Comparison of ENCODE assay signal across 27 cellular contexts in the genomic region with DNA sequence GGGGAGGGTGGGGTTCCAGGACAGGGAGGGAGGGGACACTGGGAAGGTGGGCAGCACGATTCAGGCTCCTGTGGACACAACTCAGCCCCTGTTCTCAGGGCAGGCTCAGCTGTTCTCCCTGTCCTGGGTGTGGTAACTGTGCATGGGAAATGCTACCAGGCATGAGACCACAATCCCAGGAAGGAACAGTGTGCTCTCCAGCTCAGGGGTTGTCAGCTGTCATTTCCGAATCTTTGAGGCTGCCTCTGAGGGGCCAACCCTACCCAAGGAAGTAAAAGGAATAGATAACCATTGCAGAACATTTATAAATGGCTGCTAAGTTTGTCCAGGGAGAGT. TPM values are rescaled to one million over a fixed set of nuclear protein-coding genes. Genes with fewer than 3 reads are reported as not detected.
DNase-seq lines count a peak whose midpoint lies in the region; ATAC-seq and TF ChIP-seq lines count a peak whose summit lies in the region.
"Had no signal": no experiment of that assay in that cellular context is flagged by ENCODE, and none has a peak within 500 bp of the region (broad histone marks: within the 10 kb centered on the region; RNA-seq: fewer than 3 reads in every experiment).

No MANE protein-coding gene starts in this region.

- TF ChIP-seq CTCF in IMR-90 (conservative IDR thresholded peaks at IDR 0.05; ENCODE audit: low read depth, low read length) (no peak), WTC11 (IDR thresholded peaks at IDR 0.05) (no peak)

- H3K27ac Mint-ChIP-seq in WTC11: no peak overlapping the region
- no peak overlapping the region for H3K27ac Mint-ChIP-seq in activated T-cell treated with anti-CD3 and anti-CD28 coated beads, Interleukin-2, amount 50 U/mL, for 72 hours
- H3K27ac Mint-ChIP-seq: activated CD8-positive, alpha-beta T cell treated with anti-CD3 and anti-CD28 coated beads, Interleukin-2, amount 10 ng/mL, durations not matched to agents 7 days and 5 days; activated naive CD8-positive, alpha-beta T cell treated with anti-CD3 and anti-CD28 coated beads, Interleukin-2, amount 10 ng/mL, durations not matched to agents 7 days and 5 days; naive thymus-derived CD8-positive, alpha-beta T cell; stimulated activated naive B cell treated with anti-CD40 and anti-IgM and Interleukin-4, amounts not matched to agents 10 μg/mL and 1 μg/mL and 100 μg/mL, for 72 hours had no signal

- DNase-seq in IMR-90 (no peak), WTC11 (ENCODE audit: low spot score) (no peak), myocyte (ENCODE audit: low read depth) (peak; percentile 96), NCI-H526 treated with DMSO at 0.1 percent for 48 hours (lab: John Stamatoyannopoulos, UW) (no peak), SW 1271 (lab: John Stamatoyannopoulos, UW) (no peak)
- DNase-seq in activated T-cell treated with anti-CD3 and anti-CD28 coated beads, Interleukin-2, amount 50 U/mL, for 72 hours: no peak
- DNase-seq in stimulated activated CD4-positive, alpha-beta T cell treated with anti-CD3 and anti-CD28 coated beads, Interleukin-1b, Interleukin-23, amount 100 ng/mL, for 48 hours: no peak
- DNase-seq: activated CD8-positive, alpha-beta T cell treated with anti-CD3 and anti-CD28 coated beads, Interleukin-2, amount 10 ng/mL, durations not matched to agents 7 days and 5 days; activated effector memory CD4-positive, alpha-beta T cell treated with Interleukin-2 at 50 U/mL for 16 hours; activated naive CD8-positive, alpha-beta T cell treated with anti-CD3 and anti-CD28 coated beads, Interleukin-2, amount 10 ng/mL, durations not matched to agents 7 days and 5 days; C1 segment of cervical spinal cord; Caco-2; esophagus squamous epithelium; GDM1; Karpas-422; left cardiac atrium; naive thymus-derived CD8-positive, alpha-beta T cell; NCI-H146; retina; stimulated activated CD4-positive, alpha-beta T cell treated with anti-CD3 and anti-CD28 coated beads, Interleukin-4, amount 100 ng/mL, for 24 hours; stimulated activated naive B cell treated with anti-CD40 and anti-IgM and Interleukin-4, amounts not matched to agents 10 μg/mL and 1 μg/mL and 100 μg/mL, for 72 hours; T-helper 2 cell had no signal

- peaks cover 9 to 27% (median 21%) of the 10 kb centered on the region in 10 experiments; a peak in 19 of 20 replicates for H3K4me1 ChIP-seq in BLaER1 treated with 17β-estradiol and CSF1 and Interleukin-3, amounts not matched to agents 10 nM and 100 nM
- H3K4me1 ChIP-seq in IMR-90 (ENCODE audit: control insufficient read depth, insufficient read depth, low read length): no peaks in the 10 kb centered on the region
- H3K4me1 ChIP-seq: esophagus squamous epithelium, HAP-1 had no signal

- H2AK5ac ChIP-seq in IMR-90 (ENCODE audit: low read depth, low read length): no peak overlapping the region

- POLR2A ChIA-PET in IMR-90 (lab: Charles Lee; ENCODE audit: unreplicated experiment): no interaction called here
- POLR2A ChIA-PET in WTC11 (lab: Charles Lee): no interaction called here

- peaks cover 7% of the 10 kb centered on the region; the same call in 1 of the 2 replicates for H3K27me3 Mint-ChIP-seq in WTC11 (ENCODE audit: low read depth)
- no peaks in the 10 kb centered on the region for H3K27me3 Mint-ChIP-seq in activated T-cell treated with anti-CD3 and anti-CD28 coated beads, Interleukin-2, amount 50 U/mL, for 72 hours (ENCODE audit: low read depth)
- H3K27me3 Mint-ChIP-seq: activated naive CD8-positive, alpha-beta T cell treated with anti-CD3 and anti-CD28 coated beads, Interleukin-2, amount 10 ng/mL, durations not matched to agents 7 days and 5 days; naive thymus-derived CD8-positive, alpha-beta T cell; stimulated activated naive B cell treated with anti-CD40 and anti-IgM and Interleukin-4, amounts not matched to agents 10 μg/mL and 1 μg/mL and 100 μg/mL, for 72 hours had no signal

- no peak overlapping the region for H2BK120ac ChIP-seq in IMR-90 (ENCODE audit: low read depth, low read length)

- H3K27ac ChIP-seq in BLaER1 treated with 17β-estradiol and CSF1 and Interleukin-3, amounts not matched to agents 10 nM and 100 nM: peak overlapping the region in 6 of 11 experiments; percentile 8 to 54 (median 36); a peak in 6 of 22 replicates
- no peak overlapping the region for H3K27ac ChIP-seq in IMR-90 (ENCODE audit: insufficient read depth, low read length)
- H3K27ac ChIP-seq: esophagus squamous epithelium had no signal

- in situ Hi-C loops in IMR-90 (cut with MboI; ENCODE audit: low sequenced_read_pairs): no loop called here

- BruUV-seq in IMR-90 (replicated peaks; lab: Mats Ljungman, UMichigan): no TSS peak

- no peaks in the 10 kb centered on the region for H3K79me1 ChIP-seq in IMR-90 (ENCODE audit: low read depth in 1 of 2, low read length in 2 of 2)

- peak overlapping the region; percentile 14 for H2AFZ ChIP-seq in IMR-90 (replicated peaks; ENCODE audit: low read length, poor library complexity)

- no peak overlapping the region for H2BK20ac ChIP-seq in IMR-90 (ENCODE audit: low read depth, low read length)

- no peak overlapping the region for H2AK9ac ChIP-seq in IMR-90 (replicated peaks; ENCODE audit: low read depth, low read length, poor library complexity)

- no peak overlapping the region for H2BK5ac ChIP-seq in IMR-90 (ENCODE audit: low read depth, low read length, poor library complexity, severe bottlenecking)

- H3K4me3 ChIP-seq in BLaER1 treated with 17β-estradiol and CSF1 and Interleukin-3, amounts not matched to agents 10 nM and 100 nM: no peak overlapping the region
- H3K4me3 ChIP-seq in IMR-90 (ENCODE audit: insufficient read depth, low read depth, low read length): no peak overlapping the region
- H3K4me3 ChIP-seq: esophagus squamous epithelium, HAP-1 had no signal

- H4K5ac ChIP-seq in IMR-90 (ENCODE audit: low read depth, low read length): no peak overlapping the region

- H3K14ac ChIP-seq in IMR-90 (replicated peaks; ENCODE audit: low read depth, low read length): no peak overlapping the region

- CTCF ChIA-PET in IMR-90 (lab: Yijun Ruan, JAX): no interaction called here
- CTCF ChIA-PET in WTC11 (lab: Charles Lee): interaction anchor here (1.0 to 2.1 kb wide), 2 partner anchors 28 to 559 kb away, joined by 5 to 9 read pairs; no protein-coding TSS in a partner anchor

- no peak overlapping the region for H4K8ac ChIP-seq in IMR-90 (ENCODE audit: low read depth in 2 of 2, low read length in 2 of 2)

- H3K4ac ChIP-seq in IMR-90 (ENCODE audit: low read depth, low read length): no peak overlapping the region

- no peaks in the 10 kb centered on the region for H3K27me3 ChIP-seq in BLaER1 treated with 17β-estradiol and CSF1 and Interleukin-3, amounts not matched to agents 10 nM and 100 nM
- peaks cover 4% of the 10 kb centered on the region; the same call in 1 of the 2 replicates for H3K27me3 ChIP-seq in IMR-90 (ENCODE audit: control insufficient read depth, insufficient read depth, low read length)
- H3K27me3 ChIP-seq: esophagus squamous epithelium had no signal

- H3K9me3 Mint-ChIP-seq in WTC11: peaks cover 18% of the 10 kb centered on the region
- peaks cover 6 to 12% of the 10 kb centered on the region in 2 donors for H3K9me3 Mint-ChIP-seq in activated T-cell treated with anti-CD3 and anti-CD28 coated beads, Interleukin-2, amount 50 U/mL, for 72 hours

- H3K9me1 ChIP-seq in IMR-90 (ENCODE audit: insufficient read depth, low read length): no peaks in the 10 kb centered on the region

- intact Hi-C loops in IMR-90 (cut with micrococcal nuclease): no loop called here

- ATAC-seq in IMR-90 (ENCODE audit: low read depth) (no peak), WTC11 (peak; percentile 19)
- no peak for ATAC-seq in activated T-cell treated with anti-CD3 and anti-CD28 coated beads, Interleukin-2, amount 50 U/mL, for 72 hours (replicated peaks in 1 of 2)
- ATAC-seq: activated CD8-positive, alpha-beta T cell treated with anti-CD3 and anti-CD28 coated beads, Interleukin-2, amount 10 ng/mL, durations not matched to agents 7 days and 5 days; naive thymus-derived CD8-positive, alpha-beta T cell; stimulated activated naive B cell treated with anti-CD40 and anti-IgM and Interleukin-4, amounts not matched to agents 10 μg/mL and 1 μg/mL and 100 μg/mL, for 72 hours had no signal

- no peak overlapping the region for H3K23ac ChIP-seq in IMR-90 (ENCODE audit: low read depth, low read length)

- H3K36me3 Mint-ChIP-seq in WTC11: no peaks in the 10 kb centered on the region
- peaks cover 12 to 17% of the 10 kb centered on the region in 2 donors for H3K36me3 Mint-ChIP-seq in activated T-cell treated with anti-CD3 and anti-CD28 coated beads, Interleukin-2, amount 50 U/mL, for 72 hours (ENCODE audit: insufficient read depth in 2 of 2)

- peak overlapping the region; percentile 27 to 75 (median 61); a peak in 20 of 22 replicates for H3K4me2 ChIP-seq in BLaER1 treated with 17β-estradiol and CSF1 and Interleukin-3, amounts not matched to agents 10 nM and 100 nM
- H3K4me2 ChIP-seq in IMR-90 (ENCODE audit: low read depth, low read length): no peak overlapping the region

- H4K20me1 ChIP-seq in BLaER1 treated with 17β-estradiol and CSF1 and Interleukin-3, amounts not matched to agents 10 nM and 100 nM: no peaks in the 10 kb centered on the region
- H4K20me1 ChIP-seq in IMR-90 (ENCODE audit: insufficient read depth, low read length): no peaks in the 10 kb centered on the region

- H3K56ac ChIP-seq in IMR-90 (ENCODE audit: extremely low read depth, insufficient read depth, low read length): no peak overlapping the region

- H3K4me3 Mint-ChIP-seq in WTC11: no peak overlapping the region
- no peak overlapping the region for H3K4me3 Mint-ChIP-seq in activated T-cell treated with anti-CD3 and anti-CD28 coated beads, Interleukin-2, amount 50 U/mL, for 72 hours
- H3K4me3 Mint-ChIP-seq: activated CD8-positive, alpha-beta T cell treated with anti-CD3 and anti-CD28 coated beads, Interleukin-2, amount 10 ng/mL, durations not matched to agents 7 days and 5 days; activated naive CD8-positive, alpha-beta T cell treated with anti-CD3 and anti-CD28 coated beads, Interleukin-2, amount 10 ng/mL, durations not matched to agents 7 days and 5 days; stimulated activated naive B cell treated with anti-CD40 and anti-IgM and Interleukin-4, amounts not matched to agents 10 μg/mL and 1 μg/mL and 100 μg/mL, for 72 hours had no signal

- WGBS in IMR-90 (ENCODE audit: extremely low coverage in 2 of 2, insufficient read length in 1 of 2), 2 experiments: no CpG with 5 or more reads among the region's 2 CpGs

- no peaks in the 10 kb centered on the region for H3K4me1 Mint-ChIP-seq in WTC11
- H3K4me1 Mint-ChIP-seq in activated T-cell treated with anti-CD3 and anti-CD28 coated beads, Interleukin-2, amount 50 U/mL, for 72 hours (ENCODE audit: low read depth): peaks cover 27% of the 10 kb centered on the region

- H3K36me3 ChIP-seq in BLaER1 treated with 17β-estradiol and CSF1 and Interleukin-3, amounts not matched to agents 10 nM and 100 nM: peaks cover 0 to 13% (median 0%) of the 10 kb centered on the region in 11 experiments; a peak in 5 of 22 replicates
- no peaks in the 10 kb centered on the region for H3K36me3 ChIP-seq in IMR-90 (ENCODE audit: control insufficient read depth, insufficient read depth, low read length)
- H3K36me3 ChIP-seq: esophagus squamous epithelium, HAP-1 had no signal

- TF ChIP-seq RAD21 in IMR-90 (IDR thresholded peaks at IDR 0.05; ENCODE audit: low read length): no peak

- dilution Hi-C loops in IMR-90 (cut with HindIII; ENCODE audit: low sequenced_read_pairs, unreplicated experiment): no loop called here

- peaks cover 15 to 28% (median 20%) of the 10 kb centered on the region in 11 experiments for H3K9me3 ChIP-seq in BLaER1 treated with 17β-estradiol and CSF1 and Interleukin-3, amounts not matched to agents 10 nM and 100 nM (replicated peaks in 1 of 11)
- peaks cover 5% of the 10 kb centered on the region for H3K9me3 ChIP-seq in IMR-90 (ENCODE audit: control insufficient read depth, insufficient read depth, low read length)
- H3K9me3 ChIP-seq: HAP-1 had no signal

- H4K91ac ChIP-seq in IMR-90 (ENCODE audit: insufficient read depth, low read depth, low read length): no peak overlapping the region

- H3K9ac ChIP-seq in BLaER1 treated with 17β-estradiol and CSF1 and Interleukin-3, amounts not matched to agents 10 nM and 100 nM: peak overlapping the region in 6 of 11 experiments; percentile 15 to 60 (median 40); a peak in 7 of 22 replicates
- H3K9ac ChIP-seq in IMR-90 (ENCODE audit: low read depth, low read length): no peak overlapping the region

- no peak overlapping the region for H2BK15ac ChIP-seq in IMR-90 (ENCODE audit: low read depth, low read length)

- TF ChIP-seq POLR2A in IMR-90 (IDR thresholded peaks at IDR 0.05; ENCODE audit: low read depth, low read length): no peak

- H3K18ac ChIP-seq in IMR-90 (ENCODE audit: low read depth, low read length): no peak overlapping the region

RNA-seq across cellular contexts. Expression of a gene that starts 11.2 kb away (rescaled TPM):
- total RNA-seq in IMR-90 (2012; rRNA removed): under 0.01 TPM in 1 of 2 replicates, not detected in the other
- not detected in 2 replicates for polyA plus RNA-seq in IMR-90 (2012; rRNA removed)
- polyA plus RNA-seq in IMR-90 (2012; cell fraction: cytosol; rRNA removed): not detected in 2 replicates
- 0.01 TPM in 2 replicates for polyA plus RNA-seq in IMR-90 (2012; cell fraction: nucleus; rRNA removed; ENCODE audit: low replicate concordance)
- 0.02 TPM in 1 of 3 replicates, not detected in the others for total RNA-seq in WTC11 (2021)
- total RNA-seq in myocyte: 0.16 TPM in 1 of 2 replicates, not detected in the other
- polyA plus RNA-seq in myocyte (2012): 0.03 TPM
- under 1 TPM; 0.19 to 0.29 TPM for total RNA-seq in activated T-cell treated with anti-CD3 and anti-CD28 coated beads, Interleukin-2, amount 50 U/mL, for 72 hours
- total RNA-seq: astrocyte, cardiac septum, frontal cortex, left cardiac atrium had no signal
- polyA plus RNA-seq: naive thymus-derived CD8-positive, alpha-beta T cell had no signal

RNA-seq across cellular contexts. Expression of a gene that starts 50.4 kb away (rescaled TPM):
- total RNA-seq in IMR-90 (2012; rRNA removed) (29.6 and 36.7 TPM in 2 replicates), WTC11 (2021) (87.0 to 107 TPM (median 88.1 TPM) in 3 replicates), myocyte (5.5 and 7.0 TPM in 2 replicates)
- 18.6 and 21.4 TPM in 2 replicates for polyA plus RNA-seq in IMR-90 (2012; rRNA removed)
- 4.9 and 9.7 TPM in 2 replicates for polyA plus RNA-seq in IMR-90 (2012; cell fraction: cytosol; rRNA removed)
- 1.7 and 10.6 TPM in 2 replicates for polyA plus RNA-seq in IMR-90 (2012; cell fraction: nucleus; rRNA removed; ENCODE audit: low replicate concordance)
- polyA plus RNA-seq in myocyte (2012): 6.4 TPM
- 100 to 1,000 TPM; 237 to 257 TPM for total RNA-seq in activated T-cell treated with anti-CD3 and anti-CD28 coated beads, Interleukin-2, amount 50 U/mL, for 72 hours
